1 cellular context compared by ENCODE assay signal in the genomic region with DNA sequence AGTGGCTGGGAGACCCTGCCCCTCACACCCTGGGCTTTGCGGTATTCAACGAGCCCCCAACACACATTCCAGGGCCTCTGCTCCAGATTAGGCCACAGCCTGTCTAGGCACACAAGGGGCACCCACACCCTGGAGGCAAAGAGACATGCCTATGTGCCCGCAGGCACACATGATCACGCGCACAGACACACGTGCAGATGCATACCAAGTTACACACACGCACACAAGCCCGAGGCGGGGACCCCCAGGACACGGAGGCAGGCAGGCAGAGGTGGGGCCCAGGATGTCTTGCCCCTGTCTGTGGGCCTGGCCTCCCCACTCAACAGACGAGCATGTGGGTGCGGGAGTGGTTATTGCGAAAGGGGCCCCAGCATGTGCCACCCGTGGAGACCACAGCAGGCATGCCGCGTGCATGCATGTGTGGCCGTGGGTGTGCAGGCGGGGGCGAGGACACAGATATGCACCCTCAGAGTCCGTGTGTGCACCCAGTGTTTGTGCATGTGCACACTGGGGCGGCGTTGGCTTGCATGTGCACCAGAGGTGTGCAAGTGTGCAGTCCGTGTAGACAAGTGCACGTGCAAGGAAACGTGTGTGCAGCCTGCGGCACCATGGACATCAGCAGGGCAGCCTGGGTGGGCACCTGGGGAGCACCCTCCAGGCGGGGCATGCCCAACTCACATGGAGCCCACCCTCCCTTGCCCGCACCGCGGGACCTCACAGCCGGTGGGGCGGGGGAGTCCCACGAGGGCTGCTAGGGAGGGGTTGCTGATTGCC.
TF ChIP-seq lines count a peak whose summit lies in the region.

No MANE protein-coding gene starts in this region.

TF ChIP-seq in A549, 52 proteins besides CTCF, POLR2A, EP300 and RAD21:
- TF ChIP-seq CEBPB (IDR thresholded peaks at IDR 0.05), result peak in 1 of 2 experiments; percentile 11; a peak in 1 of 4 replicates
